Comparison of ENCODE assay signal across 20 cellular contexts in the genomic region with DNA sequence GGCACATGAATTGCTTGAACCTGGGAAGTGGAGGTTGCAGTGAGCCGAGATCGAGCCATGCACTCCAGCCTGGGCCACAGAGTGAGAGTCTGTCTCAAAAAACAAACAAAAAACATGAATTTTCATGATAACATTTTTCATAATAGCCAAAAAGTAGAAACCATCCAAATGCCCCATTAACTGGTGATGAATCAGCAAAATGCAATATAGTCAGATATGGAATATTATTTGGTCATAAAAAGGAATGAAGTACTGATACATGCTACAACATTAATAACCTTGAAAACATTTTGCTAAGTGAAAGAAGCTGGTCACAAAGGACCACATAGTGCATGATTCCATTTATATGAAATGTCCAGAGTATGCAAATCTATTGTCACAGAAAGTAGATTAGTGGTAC. TPM values are rescaled to one million over a fixed set of nuclear protein-coding genes. Genes with fewer than 3 reads are reported as not detected.
DNase-seq lines count a peak whose midpoint lies in the region; ATAC-seq and TF ChIP-seq lines count a peak whose summit lies in the region.
"Had no signal": no experiment of that assay in that cellular context is flagged by ENCODE, and none has a peak within 500 bp of the region (broad histone marks: within the 10 kb centered on the region; RNA-seq: fewer than 3 reads in every experiment).

No MANE protein-coding gene starts in this region.

- POLR2A ChIA-PET in activated naive CD8-positive, alpha-beta T cell treated with anti-CD3 and anti-CD28 coated beads, Interleukin-2, amount 10 ng/mL, durations not matched to agents 7 days and 5 days (lab: Charles Lee): interaction anchor here (0.7 kb wide), 1 partner anchor 19 kb away, joined by 3 read pairs; no protein-coding TSS in a partner anchor
- POLR2A ChIA-PET in IMR-90 (lab: Charles Lee; ENCODE audit: unreplicated experiment): no interaction called here

- H3K79me1 ChIP-seq in IMR-90 (ENCODE audit: low read depth in 1 of 2, low read length in 2 of 2): no peaks in the 10 kb centered on the region

- no peaks in the 10 kb centered on the region for H3K36me3 ChIP-seq in IMR-90 (ENCODE audit: control insufficient read depth, insufficient read depth, low read length)
- H3K36me3 ChIP-seq: Peyer's patch, SJSA1 had no signal

- TF ChIP-seq RAD21 in IMR-90 (IDR thresholded peaks at IDR 0.05; ENCODE audit: low read length): no peak

- no peak for TF ChIP-seq POLR2A in IMR-90 (IDR thresholded peaks at IDR 0.05; ENCODE audit: low read depth, low read length)

- no peak overlapping the region for H3K4me3 ChIP-seq in IMR-90 (ENCODE audit: insufficient read depth, low read depth, low read length)
- H3K4me3 ChIP-seq: GM23338, Peyer's patch, SJSA1 had no signal

- peaks cover 36% of the 10 kb centered on the region for H3K27me3 Mint-ChIP-seq in T-helper 2 cell treated with Interferon-gamma antibody and Interleukin-4, amounts not matched to agents 5 μg/mL and 100 μg/mL, for 36 hours (ENCODE audit: low read depth)
- peaks cover 9% of the 10 kb centered on the region for H3K27me3 Mint-ChIP-seq in activated naive CD8-positive, alpha-beta T cell treated with anti-CD3 and anti-CD28 coated beads, Interleukin-2, amount 10 ng/mL, durations not matched to agents 7 days and 5 days
- H3K27me3 Mint-ChIP-seq in activated naive CD8-positive, alpha-beta T cell treated with anti-CD3 and anti-CD28 coated beads, Interleukin-2, amount 50 U/mL, for 24 hours: no peaks in the 10 kb centered on the region
- peaks cover 0 to 6% (median 2%) of the 10 kb centered on the region in 3 donors for H3K27me3 Mint-ChIP-seq in immature natural killer cell (ENCODE audit: low read depth in 3 of 3)

- H3K4me2 ChIP-seq in IMR-90 (ENCODE audit: low read depth, low read length): no peak overlapping the region
- H3K4me2 ChIP-seq: GM23338 had no signal

- CTCF ChIA-PET in IMR-90 (lab: Yijun Ruan, JAX): no interaction called here

- DNase-seq in T-helper 2 cell treated with Interferon-gamma antibody and Interleukin-4, amounts not matched to agents 5 μg/mL and 100 μg/mL, for 36 hours (ENCODE audit: low spot score): no peak
- DNase-seq in T-helper 2 cell: no peak
- DNase-seq in activated naive CD8-positive, alpha-beta T cell treated with anti-CD3 and anti-CD28 coated beads, Interleukin-2, amount 10 ng/mL, durations not matched to agents 7 days and 5 days: no peak
- DNase-seq in activated naive CD8-positive, alpha-beta T cell treated with anti-CD3 and anti-CD28 coated beads, Interleukin-2, amount 50 U/mL, for 24 hours: no peak
- DNase-seq in IMR-90: no peak
- no peak for DNase-seq in immature natural killer cell
- DNase-seq in ecto neural progenitor cell (ENCODE audit: low spot score): no peak
- DNase-seq: DMS53, KBM-7, NCI-H1105, NCI-H1694, NCI-H2081 treated with DMSO at 0.1 percent for 48 hours, NCI-H446 treated with DMSO at 0.1 percent for 48 hours, NCI-H69, Peyer's patch had no signal

- H4K5ac ChIP-seq in IMR-90 (ENCODE audit: low read depth, low read length): no peak overlapping the region

- peak overlapping the region; percentile 5 for H3K4me3 Mint-ChIP-seq in T-helper 2 cell treated with Interferon-gamma antibody and Interleukin-4, amounts not matched to agents 5 μg/mL and 100 μg/mL, for 36 hours
- H3K4me3 Mint-ChIP-seq in activated naive CD8-positive, alpha-beta T cell treated with anti-CD3 and anti-CD28 coated beads, Interleukin-2, amount 10 ng/mL, durations not matched to agents 7 days and 5 days: peak overlapping the region; percentile 49
- H3K4me3 Mint-ChIP-seq in activated naive CD8-positive, alpha-beta T cell treated with anti-CD3 and anti-CD28 coated beads, Interleukin-2, amount 50 U/mL, for 24 hours: no peak overlapping the region
- H3K4me3 Mint-ChIP-seq in immature natural killer cell: peak overlapping the region; percentile 22 to 74 (median 45)
- H3K4me3 Mint-ChIP-seq: GM23338 had no signal

- H3K4me1 Mint-ChIP-seq in T-helper 2 cell treated with Interferon-gamma antibody and Interleukin-4, amounts not matched to agents 5 μg/mL and 100 μg/mL, for 36 hours (ENCODE audit: low read depth): peaks cover 20% of the 10 kb centered on the region
- peaks cover 9% of the 10 kb centered on the region for H3K4me1 Mint-ChIP-seq in activated naive CD8-positive, alpha-beta T cell treated with anti-CD3 and anti-CD28 coated beads, Interleukin-2, amount 10 ng/mL, durations not matched to agents 7 days and 5 days
- H3K4me1 Mint-ChIP-seq in activated naive CD8-positive, alpha-beta T cell treated with anti-CD3 and anti-CD28 coated beads, Interleukin-2, amount 50 U/mL, for 24 hours: peaks cover 20% of the 10 kb centered on the region
- H3K4me1 Mint-ChIP-seq in immature natural killer cell: peaks cover 51 to 53% of the 10 kb centered on the region in 2 donors

- no peak overlapping the region for H2BK20ac ChIP-seq in IMR-90 (ENCODE audit: low read depth, low read length)

- no peaks in the 10 kb centered on the region for H4K20me1 ChIP-seq in IMR-90 (ENCODE audit: insufficient read depth, low read length)

- no peaks in the 10 kb centered on the region for H3K27me3 ChIP-seq in IMR-90 (ENCODE audit: control insufficient read depth, insufficient read depth, low read length)
- H3K27me3 ChIP-seq: Peyer's patch, SJSA1 had no signal

- H3K27ac ChIP-seq in IMR-90 (ENCODE audit: insufficient read depth, low read length): no peak overlapping the region
- H3K27ac ChIP-seq: 22Rv1, Peyer's patch, SJSA1 had no signal

- no peak overlapping the region for H4K8ac ChIP-seq in IMR-90 (ENCODE audit: low read depth in 2 of 2, low read length in 2 of 2)

- no peak overlapping the region for H2AFZ ChIP-seq in IMR-90 (replicated peaks; ENCODE audit: low read length, poor library complexity)
- H2AFZ ChIP-seq: GM23338 had no signal

- TF ChIP-seq CTCF in IMR-90 (conservative IDR thresholded peaks at IDR 0.05; ENCODE audit: low read depth, low read length): no peak

- 100% methylated on average over 1 of the region's 2 CpGs; no CpG with 5 or more reads in 1 of the 2 experiments for WGBS in IMR-90 (ENCODE audit: extremely low coverage in 2 of 2, insufficient read length in 1 of 2), 2 experiments

- ATAC-seq in activated naive CD8-positive, alpha-beta T cell treated with anti-CD3 and anti-CD28 coated beads, Interleukin-2, amount 10 ng/mL, durations not matched to agents 7 days and 5 days (ENCODE audit: low read depth): no peak
- ATAC-seq in activated naive CD8-positive, alpha-beta T cell treated with anti-CD3 and anti-CD28 coated beads, Interleukin-2, amount 50 U/mL, for 24 hours: no peak
- ATAC-seq in IMR-90 (ENCODE audit: low read depth) (no peak), GM19395 (IDR thresholded peaks at IDR 0.05; ENCODE audit: unreplicated experiment) (no peak)
- ATAC-seq: GM23338, HCT116 had no signal

- H3K23ac ChIP-seq in IMR-90 (ENCODE audit: low read depth, low read length): no peak overlapping the region

- no TSS peak for BruUV-seq in IMR-90 (replicated peaks; lab: Mats Ljungman, UMichigan)

- no peak overlapping the region for H2BK5ac ChIP-seq in IMR-90 (ENCODE audit: low read depth, low read length, poor library complexity, severe bottlenecking)

- dilution Hi-C loops in IMR-90 (cut with HindIII; ENCODE audit: low sequenced_read_pairs, unreplicated experiment): no loop called here

- peaks cover under 1% of the 10 kb centered on the region; the same call in 1 of the 2 replicates for H3K9me1 ChIP-seq in IMR-90 (ENCODE audit: insufficient read depth, low read length)

- no peak overlapping the region for H2BK120ac ChIP-seq in IMR-90 (ENCODE audit: low read depth, low read length)

- H3K14ac ChIP-seq in IMR-90 (replicated peaks; ENCODE audit: low read depth, low read length): no peak overlapping the region

- no peak overlapping the region; the same call in 1 of the 2 replicates for H2AK5ac ChIP-seq in IMR-90 (ENCODE audit: low read depth, low read length)

- H3K36me3 Mint-ChIP-seq in T-helper 2 cell treated with Interferon-gamma antibody and Interleukin-4, amounts not matched to agents 5 μg/mL and 100 μg/mL, for 36 hours (ENCODE audit: low read depth): peaks cover 2% of the 10 kb centered on the region
- no peaks in the 10 kb centered on the region for H3K36me3 Mint-ChIP-seq in activated naive CD8-positive, alpha-beta T cell treated with anti-CD3 and anti-CD28 coated beads, Interleukin-2, amount 10 ng/mL, durations not matched to agents 7 days and 5 days
- H3K36me3 Mint-ChIP-seq in activated naive CD8-positive, alpha-beta T cell treated with anti-CD3 and anti-CD28 coated beads, Interleukin-2, amount 50 U/mL, for 24 hours (ENCODE audit: low read depth): no peaks in the 10 kb centered on the region
- H3K36me3 Mint-ChIP-seq in immature natural killer cell: no peaks in the 10 kb centered on the region

- intact Hi-C loops in IMR-90 (cut with micrococcal nuclease): no loop called here

- H3K4me1 ChIP-seq in IMR-90 (ENCODE audit: control insufficient read depth, insufficient read depth, low read length): peaks cover under 1% of the 10 kb centered on the region
- H3K4me1 ChIP-seq: Peyer's patch had no signal

- no peak overlapping the region for H3K4ac ChIP-seq in IMR-90 (ENCODE audit: low read depth, low read length)

- no peak overlapping the region for H2BK15ac ChIP-seq in IMR-90 (ENCODE audit: low read depth, low read length)

- no peak overlapping the region for H3K9ac ChIP-seq in IMR-90 (ENCODE audit: low read depth, low read length)

- peaks cover 2% of the 10 kb centered on the region; the same call in 1 of the 2 replicates for H3K9me3 ChIP-seq in IMR-90 (ENCODE audit: control insufficient read depth, insufficient read depth, low read length)
- H3K9me3 ChIP-seq: Peyer's patch, SJSA1 had no signal

- H2AK9ac ChIP-seq in IMR-90 (replicated peaks; ENCODE audit: low read depth, low read length, poor library complexity): no peak overlapping the region

- H3K9me3 Mint-ChIP-seq in T-helper 2 cell treated with Interferon-gamma antibody and Interleukin-4, amounts not matched to agents 5 μg/mL and 100 μg/mL, for 36 hours: no peaks in the 10 kb centered on the region
- H3K9me3 Mint-ChIP-seq in activated naive CD8-positive, alpha-beta T cell treated with anti-CD3 and anti-CD28 coated beads, Interleukin-2, amount 10 ng/mL, durations not matched to agents 7 days and 5 days: peaks cover 1% of the 10 kb centered on the region
- peaks cover 4% of the 10 kb centered on the region for H3K9me3 Mint-ChIP-seq in activated naive CD8-positive, alpha-beta T cell treated with anti-CD3 and anti-CD28 coated beads, Interleukin-2, amount 50 U/mL, for 24 hours
- H3K9me3 Mint-ChIP-seq in immature natural killer cell: no peaks in the 10 kb centered on the region

- no peak overlapping the region for H3K18ac ChIP-seq in IMR-90 (ENCODE audit: low read depth, low read length)

- H3K56ac ChIP-seq in IMR-90 (ENCODE audit: extremely low read depth, insufficient read depth, low read length): no peak overlapping the region

- H4K91ac ChIP-seq in IMR-90 (ENCODE audit: insufficient read depth, low read depth, low read length): no peak overlapping the region

- H3K27ac Mint-ChIP-seq in T-helper 2 cell treated with Interferon-gamma antibody and Interleukin-4, amounts not matched to agents 5 μg/mL and 100 μg/mL, for 36 hours: no peak overlapping the region
- H3K27ac Mint-ChIP-seq in activated naive CD8-positive, alpha-beta T cell treated with anti-CD3 and anti-CD28 coated beads, Interleukin-2, amount 10 ng/mL, durations not matched to agents 7 days and 5 days: no peak overlapping the region
- H3K27ac Mint-ChIP-seq in activated naive CD8-positive, alpha-beta T cell treated with anti-CD3 and anti-CD28 coated beads, Interleukin-2, amount 50 U/mL, for 24 hours: no peak overlapping the region
- peak overlapping the region in 2 of 6 donors; percentile 17 to 53 for H3K27ac Mint-ChIP-seq in immature natural killer cell
- H3K27ac Mint-ChIP-seq: GM23338 had no signal

- in situ Hi-C loops in IMR-90 (cut with MboI; ENCODE audit: low sequenced_read_pairs): no loop called here

RNA-seq across cellular contexts. Expression of a gene that starts 24.5 kb away (rescaled TPM):
- total RNA-seq in activated naive CD8-positive, alpha-beta T cell treated with anti-CD3 and anti-CD28 coated beads, Interleukin-2, amount 10 ng/mL, durations not matched to agents 7 days and 5 days: 10 to 100 TPM; 15.6 to 18.5 TPM
- 283 and 316 TPM in 2 replicates for total RNA-seq in IMR-90 (2012; rRNA removed)
- polyA plus RNA-seq in IMR-90 (2012; rRNA removed): 193 and 227 TPM in 2 replicates
- 85.9 and 102 TPM in 2 replicates for polyA plus RNA-seq in IMR-90 (2012; cell fraction: cytosol; rRNA removed)
- polyA plus RNA-seq in IMR-90 (2012; cell fraction: nucleus; rRNA removed; ENCODE audit: low replicate concordance): 176 and 458 TPM in 2 replicates
- polyA plus RNA-seq in immature natural killer cell: 10 to 100 TPM; 38.6 to 95.0 (median 55.9) TPM

Comparison
In these comparisons a context has a peak if more than half of its experiments do, and no peak if none do; other contexts are left out.
1. RNA of a gene that starts 24.5 kb away (total RNA-seq): 283 to 316 TPM in IMR-90; 15.6 to 18.5 TPM in activated naive CD8-positive, alpha-beta T cell treated with anti-CD3 and anti-CD28 coated beads, Interleukin-2, amount 10 ng/mL, durations not matched to agents 7 days and 5 days; every median in the first group is over 10 times any median in the second.